ENCODE assay signal across 1 cellular context in genomic region chr17:72556944-72557826, GRCh38.
TF ChIP-seq lines count a peak whose summit lies in the region.

No MANE protein-coding gene starts in this region.

TF ChIP-seq in HepG2, 621 proteins besides CTCF, POLR2A, EP300 and RAD21 (continued from another document and continues in another):
- 0 out of 2 replicates have a peak, but pooled peaks have one; percentile 22 for TF ChIP-seq FOXA3 (CRISPR knock-in tag; IDR thresholded peaks at IDR 0.05)
- no peak for TF ChIP-seq CHD4 (IDR thresholded peaks at IDR 0.05; ENCODE audit: borderline replicate concordance, low read length)
- TF ChIP-seq TAF1 (CRISPR knock-in tag; IDR thresholded peaks at IDR 0.05), result no peak
- peak; percentile 65; the same call in 1 of the 2 replicates for TF ChIP-seq ZNF619 (CRISPR knock-in tag; IDR thresholded peaks at IDR 0.05)
- peak; percentile 97 for TF ChIP-seq STAG1 (CRISPR knock-in tag; IDR thresholded peaks at IDR 0.05)
- 0 out of 2 replicates have a peak, but pooled peaks have one; percentile 49 for TF ChIP-seq ZXDC (CRISPR knock-in tag; IDR thresholded peaks at IDR 0.05)
- TF ChIP-seq HINFP (CRISPR knock-in tag; IDR thresholded peaks at IDR 0.05; ENCODE audit: low read depth), result no peak
- TF ChIP-seq NFIC (IDR thresholded peaks at IDR 0.05; ENCODE audit: low read length), result no peak
- no peak for TF ChIP-seq KAT7 (CRISPR knock-in tag; IDR thresholded peaks at IDR 0.05; ENCODE audit: borderline replicate concordance)
- TF ChIP-seq ZBTB26 (CRISPR knock-in tag; IDR thresholded peaks at IDR 0.05; ENCODE audit: borderline replicate concordance), result no peak
- TF ChIP-seq MLX (CRISPR knock-in tag; IDR thresholded peaks at IDR 0.05), result no peak
- TF ChIP-seq ZNF30 (CRISPR knock-in tag; IDR thresholded peaks at IDR 0.05), result no peak
- TF ChIP-seq GATA4 (IDR thresholded peaks at IDR 0.05; ENCODE audit: borderline replicate concordance, low read depth), result no peak
- TF ChIP-seq ZNF431 (CRISPR knock-in tag; IDR thresholded peaks at IDR 0.05; ENCODE audit: borderline replicate concordance, low read depth), result no peak
- no peak for TF ChIP-seq CEBPZ (IDR thresholded peaks at IDR 0.05; ENCODE audit: low read length)
- no peak for TF ChIP-seq ZNF142 (CRISPR knock-in tag; IDR thresholded peaks at IDR 0.05)
- TF ChIP-seq ZFP1 (CRISPR knock-in tag; IDR thresholded peaks at IDR 0.05), result no peak
- no peak for TF ChIP-seq ZNF691 (CRISPR knock-in tag; IDR thresholded peaks at IDR 0.05; ENCODE audit: borderline replicate concordance, low read depth)
- TF ChIP-seq TRIM24 (CRISPR knock-in tag; IDR thresholded peaks at IDR 0.05), result no peak
- TF ChIP-seq ZNF280D (CRISPR knock-in tag; IDR thresholded peaks at IDR 0.05), result no peak
- no peak; the same call in 1 of the 2 replicates for TF ChIP-seq MAX (IDR thresholded peaks at IDR 0.05)
- no peak for TF ChIP-seq DRAP1 (CRISPR knock-in tag; IDR thresholded peaks at IDR 0.05)
- no peak for TF ChIP-seq SOX13 (IDR thresholded peaks at IDR 0.05)
- no peak for TF ChIP-seq SOX13 (CRISPR knock-in tag; conservative IDR thresholded peaks at IDR 0.05 in 1 of 2, IDR thresholded peaks at IDR 0.05 in 1 of 2)
- TF ChIP-seq ZNF317 (CRISPR knock-in tag; IDR thresholded peaks at IDR 0.05), result no peak
- TF ChIP-seq ZNF276 (CRISPR knock-in tag; IDR thresholded peaks at IDR 0.05; ENCODE audit: low read depth), result no peak
- TF ChIP-seq ZMAT5 (CRISPR knock-in tag; IDR thresholded peaks at IDR 0.05; ENCODE audit: borderline replicate concordance, low read depth), result no peak
- no peak for TF ChIP-seq DDIT3 (CRISPR knock-in tag; IDR thresholded peaks at IDR 0.05)
- TF ChIP-seq FLYWCH1 (CRISPR knock-in tag; IDR thresholded peaks at IDR 0.05), result no peak
- TF ChIP-seq MIER3 (CRISPR knock-in tag; IDR thresholded peaks at IDR 0.05; ENCODE audit: borderline replicate concordance), result no peak
- no peak for TF ChIP-seq MED13 (CRISPR knock-in tag; IDR thresholded peaks at IDR 0.05)
- no peak for TF ChIP-seq ZNF850 (CRISPR knock-in tag; conservative IDR thresholded peaks at IDR 0.05)
- TF ChIP-seq PHF20 (CRISPR knock-in tag; IDR thresholded peaks at IDR 0.05), result no peak
